ENCODE assay signal across 8 cellular contexts in genomic region chr1:9589719-9590157, GRCh38. TPM values are rescaled to one million over a fixed set of nuclear protein-coding genes. Genes with fewer than 3 reads are reported as not detected.
DNase-seq lines count a peak whose midpoint lies in the region; ATAC-seq and TF ChIP-seq lines count a peak whose summit lies in the region.

No MANE protein-coding gene starts in this region.

- peaks cover 51% of the 10 kb centered on the region for H3K4me1 ChIP-seq in DOHH2 (ENCODE audit: control insufficient read depth, low read length)

- intact Hi-C loops in dendritic cell treated with granulocyte-macrophage colony-stimulating factor and Interleukin-4, amounts not matched to agents 40 ng/mL and 50 ng/mL, for 4 days (cut with micrococcal nuclease), result loop anchor here (5.0 kb wide), 1 partner anchor 162 kb away; no protein-coding TSS in a partner anchor

- no peak for TF ChIP-seq CTCF in DOHH2 (IDR thresholded peaks at IDR 0.05; ENCODE audit: low read depth, low read length, poor library complexity, severe bottlenecking)
- TF ChIP-seq CTCF in NB4 (IDR thresholded peaks at IDR 0.05; ENCODE audit: low read depth, low read length), result no peak

- H3K4me2 ChIP-seq in DOHH2 (ENCODE audit: low read length), result peak overlapping the region; percentile 89

- no peaks in the 10 kb centered on the region for H3K9me3 Mint-ChIP-seq in dendritic cell treated with granulocyte-macrophage colony-stimulating factor and Interleukin-4, amounts not matched to agents 40 ng/mL and 50 ng/mL, for 4 days
- no peaks in the 10 kb centered on the region for H3K9me3 Mint-ChIP-seq in naive thymus-derived CD8-positive, alpha-beta T cell

- TF ChIP-seq POLR2A in NB4 (IDR thresholded peaks at IDR 0.05; ENCODE audit: extremely low read depth, insufficient read length), result no peak

- H3K27ac ChIP-seq in DOHH2 (ENCODE audit: low read depth, low read length), result peak overlapping the region; percentile 27; the same call in 1 of the 2 replicates

- no peaks in the 10 kb centered on the region for H3K27me3 ChIP-seq in DOHH2 (ENCODE audit: control insufficient read depth, low read length)

- peaks cover 58% of the 10 kb centered on the region for H3K79me2 ChIP-seq in DOHH2 (ENCODE audit: control insufficient read depth, low read length)

- H3K36me3 ChIP-seq in DOHH2 (ENCODE audit: control insufficient read depth, low read length), result peaks cover 11% of the 10 kb centered on the region

- H3K4me1 Mint-ChIP-seq in dendritic cell treated with granulocyte-macrophage colony-stimulating factor and Interleukin-4, amounts not matched to agents 40 ng/mL and 50 ng/mL, for 4 days (ENCODE audit: low read depth), result peaks cover 62% of the 10 kb centered on the region
- H3K4me1 Mint-ChIP-seq in naive thymus-derived CD8-positive, alpha-beta T cell, result peaks cover 16 to 33% (median 26%) of the 10 kb centered on the region in 4 donors

- H3K36me3 Mint-ChIP-seq in dendritic cell treated with granulocyte-macrophage colony-stimulating factor and Interleukin-4, amounts not matched to agents 40 ng/mL and 50 ng/mL, for 4 days (ENCODE audit: low read depth), result no peaks in the 10 kb centered on the region
- H3K36me3 Mint-ChIP-seq in naive thymus-derived CD8-positive, alpha-beta T cell, result no peaks in the 10 kb centered on the region

- H3K4me3 Mint-ChIP-seq in dendritic cell treated with granulocyte-macrophage colony-stimulating factor and Interleukin-4, amounts not matched to agents 40 ng/mL and 50 ng/mL, for 4 days, result peak overlapping the region; percentile 69
- H3K4me3 Mint-ChIP-seq in naive thymus-derived CD8-positive, alpha-beta T cell, result peak overlapping the region; percentile 72 to 93 (median 81)

- peaks cover 27% of the 10 kb centered on the region for H4K20me1 ChIP-seq in DOHH2 (ENCODE audit: control insufficient read depth, insufficient read depth, low read depth, low read length)

- no peaks in the 10 kb centered on the region for H3K9me2 ChIP-seq in DOHH2 (replicated peaks; ENCODE audit: control insufficient read depth, low read length)

- H3K4me3 ChIP-seq in DOHH2 (ENCODE audit: low read length) (peak overlapping the region; percentile 86), NB4 (ENCODE audit: low read depth, low read length) (peak overlapping the region; percentile 87)

- POLR2A ChIA-PET in naive thymus-derived CD8-positive, alpha-beta T cell (lab: Charles Lee), result interaction anchor here (0.7 to 1.0 kb wide), 3 partner anchors 62 to 131 kb away, joined by 3 to 4 read pairs (median 3); partner anchors contain the start of gene PIK3CD

- H3F3A ChIP-seq in DOHH2 (ENCODE audit: control insufficient read depth, insufficient read depth), result peaks cover 14% of the 10 kb centered on the region

- peaks cover 6% of the 10 kb centered on the region for H3K27me3 Mint-ChIP-seq in dendritic cell treated with granulocyte-macrophage colony-stimulating factor and Interleukin-4, amounts not matched to agents 40 ng/mL and 50 ng/mL, for 4 days
- no peaks in the 10 kb centered on the region for H3K27me3 Mint-ChIP-seq in naive thymus-derived CD8-positive, alpha-beta T cell

- no peak for ATAC-seq in naive thymus-derived CD8-positive, alpha-beta T cell
- ATAC-seq in GM21360 (IDR thresholded peaks at IDR 0.05; ENCODE audit: unreplicated experiment) (no peak), GM18498 (IDR thresholded peaks at IDR 0.05; ENCODE audit: unreplicated experiment) (no peak), HG02938 (IDR thresholded peaks at IDR 0.05; ENCODE audit: unreplicated experiment) (no peak)

- DNase-seq in NB4 (ENCODE audit: low read depth), result peak; percentile 28
- no peak for DNase-seq in naive thymus-derived CD8-positive, alpha-beta T cell
- no peak for DNase-seq in NCI-H187 treated with DMSO at 0.1 percent for 48 hours (lab: John Stamatoyannopoulos, UW)

- H3K27ac Mint-ChIP-seq in dendritic cell treated with granulocyte-macrophage colony-stimulating factor and Interleukin-4, amounts not matched to agents 40 ng/mL and 50 ng/mL, for 4 days, result peak overlapping the region; percentile 33
- peak overlapping the region in 8 of 10 donors; percentile 19 to 86 (median 61) for H3K27ac Mint-ChIP-seq in naive thymus-derived CD8-positive, alpha-beta T cell

- no peaks in the 10 kb centered on the region for H3K9me3 ChIP-seq in DOHH2 (ENCODE audit: control insufficient read depth, insufficient read depth, low read length)

RNA-seq across cellular contexts. Expression of gene TMEM201, which starts 1.0 kb away (rescaled TPM):
- total RNA-seq in naive thymus-derived CD8-positive, alpha-beta T cell, result 1 to 10 TPM; 8.8 to 9.2 TPM
- 1 to 10 TPM in 2 of 3 donors, under 1 TPM in 1; 0.73 to 2.2 (median 1.1) TPM for polyA plus RNA-seq in naive thymus-derived CD8-positive, alpha-beta T cell

RNA-seq across cellular contexts. Expression of gene SLC25A33, which starts 50.5 kb away (rescaled TPM):
- total RNA-seq in naive thymus-derived CD8-positive, alpha-beta T cell, result 1 to 10 TPM; 3.2 to 4.3 TPM
- 10 to 100 TPM in 1 of 3 donors, 1 to 10 TPM in 2; 8.2 to 10.5 (median 9.2) TPM for polyA plus RNA-seq in naive thymus-derived CD8-positive, alpha-beta T cell
